In genomic region chr14:24692382-24693352, GRCh38 we compare ENCODE assay signal across 14 cellular contexts. TPM values are rescaled to one million over a fixed set of nuclear protein-coding genes. Genes with fewer than 3 reads are reported as not detected.
A peak's percentile ranks its signal among the peaks of the same experiment; 100 is the strongest.
DNase-seq lines count a peak whose midpoint lies in the region; ATAC-seq and TF ChIP-seq lines count a peak whose summit lies in the region.
"Had no signal": no experiment of that assay in that cellular context is flagged by ENCODE, and none has a peak within 500 bp of the region (broad histone marks: within the 10 kb centered on the region; RNA-seq: fewer than 3 reads in every experiment).

No MANE protein-coding gene starts in this region.

- TF ChIP-seq CTCF in CD4-positive, alpha-beta T cell (IDR thresholded peaks at IDR 0.05): no peak
- TF ChIP-seq CTCF in lower lobe of right lung (IDR thresholded peaks at IDR 0.05): no peak
- no peak for TF ChIP-seq CTCF in Caco-2 (IDR thresholded peaks at IDR 0.05; ENCODE audit: insufficient read depth in 1 of 2, low read depth in 1 of 2, low read length in 1 of 2, severe bottlenecking in 1 of 2, unreplicated experiment in 1 of 2)

- peak overlapping the region; percentile 0 for H3K27ac Mint-ChIP-seq in CD4-positive, alpha-beta T cell
- H3K27ac Mint-ChIP-seq in Caco-2 (ENCODE audit: unreplicated experiment): no peak overlapping the region

- CTCF ChIA-PET in CD4-positive, alpha-beta T cell (lab: Charles Lee): interaction anchor here (0.6 to 1.3 kb wide), 4 partner anchors 18 to 67 kb away, joined by 3 to 7 read pairs (median 4); no protein-coding TSS in a partner anchor
- CTCF ChIA-PET in Caco-2 (lab: Charles Lee): interaction anchor here (0.7 kb wide), 1 partner anchor 440 kb away, joined by 4 read pairs; no protein-coding TSS in a partner anchor

- H3K4me1 ChIP-seq in lower lobe of right lung (no peaks in the 10 kb centered on the region), Caco-2 (no peaks in the 10 kb centered on the region)
- H3K4me1 ChIP-seq: ascending aorta, tibial artery had no signal

- no peaks in the 10 kb centered on the region for H3K9me3 ChIP-seq in CD4-positive, alpha-beta T cell (ENCODE audit: control insufficient read depth, low read length)
- H3K9me3 ChIP-seq in lower lobe of right lung: no peaks in the 10 kb centered on the region
- no peaks in the 10 kb centered on the region for H3K9me3 ChIP-seq in Caco-2
- H3K9me3 ChIP-seq: ascending aorta, tibial artery had no signal

- peaks cover 21% of the 10 kb centered on the region for H3K27me3 Mint-ChIP-seq in CD4-positive, alpha-beta T cell
- H3K27me3 Mint-ChIP-seq in Caco-2 (ENCODE audit: insufficient read depth, unreplicated experiment): peaks cover 6% of the 10 kb centered on the region

- H3K36me3 Mint-ChIP-seq in CD4-positive, alpha-beta T cell (ENCODE audit: low read depth): no peaks in the 10 kb centered on the region
- H3K36me3 Mint-ChIP-seq in Caco-2 (ENCODE audit: insufficient read depth, unreplicated experiment): no peaks in the 10 kb centered on the region

- H3K9me3 Mint-ChIP-seq in CD4-positive, alpha-beta T cell: no peaks in the 10 kb centered on the region
- H3K9me3 Mint-ChIP-seq in Caco-2 (ENCODE audit: unreplicated experiment): no peaks in the 10 kb centered on the region

- no peak overlapping the region for H3K27ac ChIP-seq in CD4-positive, alpha-beta T cell (ENCODE audit: low read depth, low read length)
- H3K27ac ChIP-seq in lower lobe of right lung: no peak overlapping the region
- H3K27ac ChIP-seq: ascending aorta, tibial artery had no signal

- H3K27me3 ChIP-seq in CD4-positive, alpha-beta T cell (ENCODE audit: control insufficient read depth, insufficient read depth, low read length): no peaks in the 10 kb centered on the region
- H3K27me3 ChIP-seq in lower lobe of right lung (ENCODE audit: low read depth) (no peaks in the 10 kb centered on the region), Caco-2 (replicated peaks; ENCODE audit: control insufficient read depth, insufficient read depth, low read length) (no peaks in the 10 kb centered on the region)
- H3K27me3 ChIP-seq: ascending aorta, tibial artery had no signal

- peaks cover 12% of the 10 kb centered on the region for H3K4me1 Mint-ChIP-seq in CD4-positive, alpha-beta T cell (ENCODE audit: low read depth)
- H3K4me1 Mint-ChIP-seq in Caco-2 (ENCODE audit: low read depth, unreplicated experiment): no peaks in the 10 kb centered on the region

- intact Hi-C loops in CD4-positive, alpha-beta T cell (cut with DNase I, micrococcal nuclease): loop anchor here in 1 of 2 experiments (10.0 kb wide), 1 partner anchor 228 kb away; no protein-coding TSS in a partner anchor
- intact Hi-C loops in lower lobe of right lung (cut with DNase I) (no loop called here), Caco-2 (cut with micrococcal nuclease; ENCODE audit: unreplicated experiment) (no loop called here)

- no peak overlapping the region for H3K4me3 Mint-ChIP-seq in CD4-positive, alpha-beta T cell
- no peak overlapping the region for H3K4me3 Mint-ChIP-seq in Caco-2 (ENCODE audit: unreplicated experiment)

- no TSS peak for BruUV-seq in Caco-2 (replicated peaks; lab: Mats Ljungman, UMichigan)

- POLR2A ChIA-PET in CD4-positive, alpha-beta T cell (lab: Charles Lee): no interaction called here
- POLR2A ChIA-PET in Caco-2 (lab: Charles Lee): no interaction called here

- no peak overlapping the region for H3K4me3 ChIP-seq in lower lobe of right lung
- H3K4me3 ChIP-seq in Caco-2 (ENCODE audit: low read depth, low read length): no peak overlapping the region
- H3K4me3 ChIP-seq: ascending aorta, tibial artery had no signal

- ATAC-seq in CD4-positive, alpha-beta T cell (ENCODE audit: poor library complexity): peak; percentile 80
- peak; percentile 34 for ATAC-seq in HG03097 (IDR thresholded peaks at IDR 0.05; ENCODE audit: low FRiP score, unreplicated experiment)
- peak; percentile 56 to 57 for ATAC-seq in lower lobe of right lung

- peak in 1 of 10 experiments; percentile 16 for DNase-seq in CD4-positive, alpha-beta T cell
- DNase-seq in activated T-cell treated with anti-CD3 and anti-CD28 coated beads for 4 hours (peak; percentile 23), lower lobe of right lung (no peak), nucleus accumbens (lab: John Stamatoyannopoulos, UW) (no peak), Caco-2 (no peak), NCI-H146 treated with DMSO at 0.1 percent for 48 hours (lab: John Stamatoyannopoulos, UW; ENCODE audit: unreplicated experiment) (no peak), NCI-H2196 (lab: John Stamatoyannopoulos, UW; ENCODE audit: unreplicated experiment) (no peak)
- DNase-seq: COR-L47, KBM-7, NCI-H748 treated with DMSO at 0.1 percent for 48 hours, tibial artery had no signal

- no peaks in the 10 kb centered on the region for H3K36me3 ChIP-seq in lower lobe of right lung
- H3K36me3 ChIP-seq in Caco-2 (ENCODE audit: control insufficient read depth, insufficient read depth, low read length): no peaks in the 10 kb centered on the region
- H3K36me3 ChIP-seq: ascending aorta, tibial artery had no signal

RNA-seq across cellular contexts. Expression of gene GZMB, which starts 58.7 kb away (rescaled TPM):
- 1 to 10 TPM; 2.4 to 2.9 TPM for total RNA-seq in CD4-positive, alpha-beta T cell
- 7.6 TPM for total RNA-seq in lower lobe of right lung
- not detected in 2 replicates for total RNA-seq in Caco-2 (2022)
- total RNA-seq: ascending aorta, endothelial cell of umbilical vein had no signal
